Comparison of ENCODE assay signal across 13 cellular contexts in the genomic region with DNA sequence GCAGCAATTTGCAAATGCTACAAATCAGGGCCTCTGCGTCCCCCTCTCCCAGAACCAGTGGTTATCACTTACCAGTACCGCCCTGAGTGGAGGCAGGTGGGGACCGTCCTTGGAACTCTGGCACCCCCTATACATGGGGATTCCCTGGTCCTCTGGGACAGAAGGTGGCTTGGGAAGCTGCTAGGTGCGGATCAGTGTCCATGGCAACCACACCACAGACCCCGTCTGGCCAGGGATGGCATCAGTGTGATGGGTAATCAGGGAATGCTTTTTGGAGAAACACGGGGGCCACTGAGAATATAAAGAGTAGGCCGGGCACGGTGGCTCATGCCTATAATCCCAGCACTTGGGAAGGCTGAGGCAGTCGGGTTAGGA.
"Had no signal": no experiment of that assay in that cellular context is flagged by ENCODE, and none has a peak within 500 bp of the region (broad histone marks: within the 10 kb centered on the region; RNA-seq: fewer than 3 reads in every experiment).

No MANE protein-coding gene starts in this region.

- ATAC-seq: left lobe of liver; right lobe of liver; stimulated activated effector memory CD8-positive, alpha-beta T cell treated with anti-CD3 and anti-CD28 coated beads, Interleukin-12 subunit alpha, Interleukin-12 subunit beta, amount 100 ng/mL, for 72 hours had no signal

- H3K27me3 Mint-ChIP-seq: activated B cell treated with CpG ODN at 0.5 μM for 24 hours; activated CD4-positive, alpha-beta T cell treated with anti-CD3 and anti-CD28 coated beads, Interleukin-2, amount 10 ng/mL, durations not matched to agents 24 days and 14 days; progenitor cell of endocrine pancreas had no signal

- H3K9me3 Mint-ChIP-seq: activated B cell treated with CpG ODN at 0.5 μM for 24 hours; activated CD4-positive, alpha-beta T cell treated with anti-CD3 and anti-CD28 coated beads, Interleukin-2, amount 10 ng/mL, durations not matched to agents 24 days and 14 days; activated naive CD4-positive, alpha-beta T cell treated with anti-CD3 and anti-CD28 coated beads for 36 hours; brain; stimulated activated effector memory CD8-positive, alpha-beta T cell treated with anti-CD3 and anti-CD28 coated beads, Interleukin-12 subunit alpha, Interleukin-12 subunit beta, amount 100 ng/mL, for 72 hours had no signal

- DNase-seq: activated B cell treated with CpG ODN at 0.5 μM for 24 hours; activated CD4-positive, alpha-beta T cell treated with anti-CD3 and anti-CD28 coated beads, Interleukin-2, amount 10 ng/mL, durations not matched to agents 24 days and 14 days; activated naive CD4-positive, alpha-beta T cell treated with anti-CD3 and anti-CD28 coated beads for 36 hours; cerebellar nuclear complex; dermis blood vessel endothelial cell; erythroblast; SK-N-SH; T-helper 1 cell had no signal

- H3K36me3 Mint-ChIP-seq: stimulated activated effector memory CD8-positive, alpha-beta T cell treated with anti-CD3 and anti-CD28 coated beads, Interleukin-12 subunit alpha, Interleukin-12 subunit beta, amount 100 ng/mL, for 72 hours had no signal

- H3K27ac Mint-ChIP-seq: activated CD4-positive, alpha-beta T cell treated with anti-CD3 and anti-CD28 coated beads, Interleukin-2, amount 10 ng/mL, durations not matched to agents 24 days and 14 days; activated naive CD4-positive, alpha-beta T cell treated with anti-CD3 and anti-CD28 coated beads for 36 hours; progenitor cell of endocrine pancreas; stimulated activated effector memory CD8-positive, alpha-beta T cell treated with anti-CD3 and anti-CD28 coated beads, Interleukin-12 subunit alpha, Interleukin-12 subunit beta, amount 100 ng/mL, for 72 hours had no signal

- H3K4me3 Mint-ChIP-seq: activated B cell treated with CpG ODN at 0.5 μM for 24 hours; activated CD4-positive, alpha-beta T cell treated with anti-CD3 and anti-CD28 coated beads, Interleukin-2, amount 10 ng/mL, durations not matched to agents 24 days and 14 days; activated naive CD4-positive, alpha-beta T cell treated with anti-CD3 and anti-CD28 coated beads for 36 hours; brain; stimulated activated effector memory CD8-positive, alpha-beta T cell treated with anti-CD3 and anti-CD28 coated beads, Interleukin-12 subunit alpha, Interleukin-12 subunit beta, amount 100 ng/mL, for 72 hours had no signal
